ENCODE assay signal across 1 cellular context in genomic region chr17:82524540-82524939, GRCh38.
TF ChIP-seq lines count a peak whose summit lies in the region.

No MANE protein-coding gene starts in this region.

TF ChIP-seq in GM23338, 12 proteins besides CTCF, POLR2A, EP300 and RAD21 (continued from another document):
- TF ChIP-seq ZNF462 (CRISPR knock-in tag; IDR thresholded peaks at IDR 0.05), result no peak
- TF ChIP-seq JUNB (IDR thresholded peaks at IDR 0.05; ENCODE audit: unreplicated experiment), result no peak
